8 cellular contexts compared by ENCODE assay signal in the genomic region with DNA sequence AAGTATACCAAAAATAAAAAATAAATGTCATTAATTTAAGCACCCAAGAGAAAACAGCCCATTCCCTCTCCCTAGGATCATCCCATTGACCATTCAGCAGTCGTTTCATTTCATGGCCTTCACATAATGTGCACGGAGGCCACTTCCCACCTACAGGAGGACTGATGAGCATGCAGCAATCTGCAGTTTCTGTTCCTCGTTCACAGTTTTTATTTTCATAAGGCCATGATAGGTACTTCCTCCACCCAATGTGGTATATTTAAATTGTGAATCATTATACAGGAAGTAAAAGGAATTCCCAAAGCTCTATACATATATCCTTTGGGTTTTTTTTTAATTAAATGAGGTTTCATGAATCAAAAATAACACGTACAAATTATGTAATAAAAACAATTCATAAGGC. TPM values are rescaled to one million over a fixed set of nuclear protein-coding genes. Genes with fewer than 3 reads are reported as not detected.
A peak's percentile ranks its signal among the peaks of the same experiment; 100 is the strongest.
DNase-seq lines count a peak whose midpoint lies in the region; ATAC-seq and TF ChIP-seq lines count a peak whose summit lies in the region.

No MANE protein-coding gene starts in this region.

- ATAC-seq in GM21367 (IDR thresholded peaks at IDR 0.05; ENCODE audit: unreplicated experiment), result peak; percentile 99
- peak; percentile 85 for ATAC-seq in HG03521 (IDR thresholded peaks at IDR 0.05; ENCODE audit: unreplicated experiment)

- no peak overlapping the region for H2BK120ac ChIP-seq in mesenchymal stem cell (ENCODE audit: low read depth, low read length)

- H2BK15ac ChIP-seq in mesenchymal stem cell (ENCODE audit: low read depth, poor library complexity, severe bottlenecking), result peak overlapping the region; percentile 65

- 39% methylated on average over 2 of the region's 4 CpGs for WGBS in mesenchymal stem cell

- H3K79me1 ChIP-seq in mesenchymal stem cell (replicated peaks; ENCODE audit: low read length, poor library complexity, severe bottlenecking), result peaks cover 11% of the 10 kb centered on the region

- no peak overlapping the region for H2AFZ ChIP-seq in mesenchymal stem cell (ENCODE audit: low read depth, low read length)

- H3K18ac ChIP-seq in mesenchymal stem cell (ENCODE audit: low read depth in 1 of 2, low read length in 2 of 2), result peak overlapping the region; percentile 66 to 97

- peak overlapping the region in 1 of 2 experiments; percentile 32 for H3K4ac ChIP-seq in mesenchymal stem cell (ENCODE audit: low read depth in 1 of 2, low read length in 2 of 2)

- no peak overlapping the region for H3K4me3 ChIP-seq in BJ (ENCODE audit: low read depth, low read length)
- peak overlapping the region in 1 of 2 experiments; percentile 54 for H3K4me3 ChIP-seq in mesenchymal stem cell (ENCODE audit: insufficient read depth in 1 of 2, low read depth in 1 of 2, low read length in 2 of 2)

- peak overlapping the region; percentile 94 to 96 for H2BK12ac ChIP-seq in mesenchymal stem cell (ENCODE audit: low read length in 2 of 2)

- peak; percentile 37 for TF ChIP-seq CTCF in BJ (IDR thresholded peaks at IDR 0.05; ENCODE audit: insufficient read depth, low read depth, low read length)

- peak overlapping the region; percentile 80 for H3K27ac ChIP-seq in mesenchymal stem cell (ENCODE audit: low read length, poor library complexity, severe bottlenecking)

- H3K14ac ChIP-seq in mesenchymal stem cell (ENCODE audit: low read length in 2 of 2), result no peak overlapping the region

- H3K36me3 ChIP-seq in BJ (ENCODE audit: control insufficient read depth, insufficient read depth, low read length) (no peaks in the 10 kb centered on the region), mesenchymal stem cell (ENCODE audit: control insufficient read depth in 1 of 2, insufficient read depth in 2 of 2, low read depth in 1 of 2, low read length in 2 of 2) (no peaks in the 10 kb centered on the region)

- H3K27me3 ChIP-seq in BJ (ENCODE audit: control insufficient read depth, insufficient read depth, low read length) (no peaks in the 10 kb centered on the region), mesenchymal stem cell (ENCODE audit: control insufficient read depth in 1 of 2, insufficient read depth in 1 of 2, low read length in 2 of 2) (no peaks in the 10 kb centered on the region)

- no peak overlapping the region for H3K4me2 ChIP-seq in mesenchymal stem cell (ENCODE audit: low read length, poor library complexity, severe bottlenecking)

- peak overlapping the region; percentile 83 for H3K9ac ChIP-seq in mesenchymal stem cell (ENCODE audit: low read length)

- peaks cover 4% of the 10 kb centered on the region for H3K4me1 ChIP-seq in mesenchymal stem cell (ENCODE audit: control insufficient read depth, insufficient read depth, low read depth, low read length)

- POLR2A ChIA-PET in BJ (lab: Charles Lee), result no interaction called here

- CTCF ChIA-PET in BJ (lab: Yijun Ruan, JAX), result interaction anchor here (0.6 to 1.0 kb wide), 3 partner anchors 84 to 188 kb away, joined by 3 to 4 read pairs (median 4); no protein-coding TSS in a partner anchor

- H3K23ac ChIP-seq in mesenchymal stem cell (ENCODE audit: low read length in 2 of 2), result no peak overlapping the region

- H3K9me3 ChIP-seq in mesenchymal stem cell (ENCODE audit: control insufficient read depth, low read length), result no peaks in the 10 kb centered on the region

- H4K91ac ChIP-seq in mesenchymal stem cell (ENCODE audit: low read length), result no peak overlapping the region

- DNase-seq in BJ (ENCODE audit: low read depth) (no peak), astrocyte of the hippocampus (ENCODE audit: low read depth, low spot score) (peak; percentile 41), mesenchymal stem cell (peak; percentile 75), NCI-H2171 (lab: John Stamatoyannopoulos, UW) (no peak), GF-D8 (lab: John Stamatoyannopoulos, UW) (no peak), activated gamma-delta T cell treated with Interleukin-2 at 50 U/mL for 16 hours (no peak)

- H2AK5ac ChIP-seq in mesenchymal stem cell (ENCODE audit: low read length, severe bottlenecking), result no peak overlapping the region

- no peak overlapping the region for H4K8ac ChIP-seq in mesenchymal stem cell (ENCODE audit: low read length)

- H2BK5ac ChIP-seq in mesenchymal stem cell (ENCODE audit: low read depth, low read length, poor library complexity, severe bottlenecking), result no peak overlapping the region

RNA-seq across cellular contexts. Expression of a gene that starts 27.7 kb away (rescaled TPM):
- 1.1 and 2.1 TPM in 2 replicates for polyA plus RNA-seq in BJ (2011; rRNA removed)
- 0.51 and 0.62 TPM in 2 replicates for polyA minus RNA-seq in BJ (2011; rRNA and poly(A)+ RNA removed)
- polyA plus RNA-seq in mesenchymal stem cell (2013, experiment 1 of 2), result 12.6 TPM
- polyA plus RNA-seq in mesenchymal stem cell (2013, experiment 2 of 2), result 11.5 TPM

Comparison
In these comparisons a context has a peak if more than half of its experiments do, and no peak if none do; other contexts are left out.
1. DNase-seq: peak in astrocyte of the hippocampus (single experiment) and mesenchymal stem cell (single experiment); none in BJ (single experiment), NCI-H2171 (single experiment), GF-D8 (single experiment) and activated gamma-delta T cell treated with Interleukin-2 at 50 U/mL for 16 hours (single experiment).